ENCODE assay signal across 9 cellular contexts in the genomic region with DNA sequence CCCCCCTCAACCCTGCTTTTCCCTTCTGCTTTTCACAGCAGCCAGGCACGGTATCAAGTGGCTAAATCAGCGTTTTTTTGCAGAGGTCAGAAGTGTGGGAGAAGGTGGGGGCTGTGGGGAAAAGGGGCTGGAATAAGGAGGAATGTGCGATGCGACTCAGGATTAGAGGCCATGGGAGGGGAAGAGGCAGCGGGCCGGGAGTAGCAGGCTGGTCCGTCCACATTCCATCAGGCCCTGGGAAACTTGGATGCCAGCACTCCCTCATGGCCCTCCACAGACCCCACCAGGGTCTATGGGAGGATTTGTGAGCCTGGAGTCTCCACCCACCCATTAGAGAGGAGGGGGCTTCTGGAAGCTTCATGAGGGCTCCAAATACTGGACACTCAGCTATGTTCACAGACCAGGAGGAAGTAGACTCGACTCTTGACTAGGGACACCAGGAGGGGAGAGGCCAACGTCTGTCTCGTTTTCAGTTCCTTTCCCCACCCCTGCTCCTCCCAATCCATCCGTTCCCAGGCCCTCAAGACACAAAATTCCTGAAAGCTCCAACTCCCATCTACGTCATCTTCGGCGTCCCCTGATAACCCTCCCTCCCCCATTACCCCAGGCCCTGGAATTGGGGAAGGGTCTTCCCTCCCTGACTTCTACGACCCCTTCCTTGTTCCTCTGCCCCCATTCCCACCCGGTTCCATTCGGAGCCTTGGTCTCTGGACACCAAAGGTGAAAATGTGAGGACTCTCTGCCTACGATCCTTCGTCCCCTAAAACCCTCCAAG. TPM values are rescaled to one million over a fixed set of nuclear protein-coding genes. Genes with fewer than 3 reads are reported as not detected.
DNase-seq lines count a peak whose midpoint lies in the region; ATAC-seq and TF ChIP-seq lines count a peak whose summit lies in the region.
"Had no signal": no experiment of that assay in that cellular context is flagged by ENCODE, and none has a peak within 500 bp of the region (broad histone marks: within the 10 kb centered on the region; RNA-seq: fewer than 3 reads in every experiment).

No MANE protein-coding gene starts in this region.

- peak; percentile 60 for DNase-seq in MV-4-11 (lab: John Stamatoyannopoulos, UW)
- no peak for DNase-seq in esophagus muscularis mucosa (ENCODE audit: extremely low spot score)
- no peak for DNase-seq in retinal pigment epithelial cell (ENCODE audit: low read depth)
- DNase-seq in SHP77 (lab: John Stamatoyannopoulos, UW) = no peak
- DNase-seq in testis = no peak
- no peak for DNase-seq in NCI-H1694 treated with DMSO at 0.1 percent for 48 hours (lab: John Stamatoyannopoulos, UW)

- H3K4me3 ChIP-seq in GM08714 (ENCODE audit: low read length) = peak overlapping the region; percentile 40; the same call in 1 of the 2 replicates
- H3K4me3 ChIP-seq in esophagus muscularis mucosa = peak overlapping the region; percentile 50 to 66 (median 53)
- peak overlapping the region; percentile 65 for H3K4me3 ChIP-seq in retinal pigment epithelial cell (ENCODE audit: low read length)
- peak overlapping the region in 1 of 2 donors; percentile 48 for H3K4me3 ChIP-seq in testis

- no peaks in the 10 kb centered on the region for H3K9me3 ChIP-seq in esophagus muscularis mucosa
- no peaks in the 10 kb centered on the region for H3K9me3 ChIP-seq in testis

- no peak for TF ChIP-seq EP300 in esophagus muscularis mucosa (IDR thresholded peaks at IDR 0.05)

- H3K4me1 ChIP-seq in esophagus muscularis mucosa (peaks cover 23 to 65% (median 57%) of the 10 kb centered on the region in 4 donors), testis (peaks cover 14% of the 10 kb centered on the region)

- H3K27ac ChIP-seq in esophagus muscularis mucosa (replicated peaks in 1 of 4) = peak overlapping the region; percentile 58 to 79 (median 72)
- no peak overlapping the region for H3K27ac ChIP-seq in testis
- H3K27ac ChIP-seq: neutrophil had no signal

- H3K27me3 ChIP-seq in esophagus muscularis mucosa (peaks cover 0 to 77% (median 36%) of the 10 kb centered on the region in 4 donors), testis (no peaks in the 10 kb centered on the region)

- no peaks in the 10 kb centered on the region for H3K36me3 ChIP-seq in esophagus muscularis mucosa
- no peaks in the 10 kb centered on the region for H3K36me3 ChIP-seq in testis (ENCODE audit: low read depth, missing control alignments)
- H3K36me3 ChIP-seq: neutrophil had no signal

- intact Hi-C loops in esophagus muscularis mucosa (cut with DNase I) = no loop called here
- intact Hi-C loops in testis (cut with DNase I; ENCODE audit: low total_unique reads) = no loop called here

- no peak for ATAC-seq in GM21737 (IDR thresholded peaks at IDR 0.05; ENCODE audit: unreplicated experiment)

- WGBS in esophagus muscularis mucosa = 22% methylated on average over 19 of the region's 19 CpGs
- 7 to 11% methylated on average over 19 of the region's 19 CpGs for whole genome bisulfite sequencing in testis, 2 donors

- TF ChIP-seq CTCF in esophagus muscularis mucosa (IDR thresholded peaks at IDR 0.05) = no peak
- TF ChIP-seq CTCF in retinal pigment epithelial cell (conservative IDR thresholded peaks at IDR 0.05; ENCODE audit: low read depth, low read length) = no peak
- no peak for TF ChIP-seq CTCF in testis (IDR thresholded peaks at IDR 0.05)

- no peak for TF ChIP-seq POLR2A in esophagus muscularis mucosa (IDR thresholded peaks at IDR 0.05; ENCODE audit: low read depth)
- TF ChIP-seq POLR2A in testis (IDR thresholded peaks at IDR 0.05) = no peak

RNA-seq across cellular contexts. Expression of a gene that starts 3.3 kb away (rescaled TPM):
- total RNA-seq in esophagus muscularis mucosa = under 1 TPM; 0.32 to 0.69 (median 0.37) TPM
- 10 to 100 TPM in 1 of 2 donors, 1 to 10 TPM in 1; 6.9 to 16.0 TPM for total RNA-seq in testis
- 7.7 TPM for polyA plus RNA-seq in testis (ENCODE audit: insufficient read depth, low read depth, low replicate concordance)

RNA-seq across cellular contexts. Expression of a gene that starts 33.0 kb away (rescaled TPM):
- 1 to 10 TPM in 2 of 4 donors, under 1 TPM in 2; 0.17 to 3.7 (median 0.81) TPM for total RNA-seq in esophagus muscularis mucosa
- 1 to 10 TPM; 1.3 to 2.0 TPM for total RNA-seq in testis
- polyA plus RNA-seq in testis (ENCODE audit: insufficient read depth, low read depth, low replicate concordance) = 11.5 TPM

RNA-seq across cellular contexts. Expression of a gene that starts 43.8 kb away (rescaled TPM):
- 100 to 1,000 TPM; 123 to 224 (median 191) TPM for total RNA-seq in esophagus muscularis mucosa
- 10 to 100 TPM; 93.8 to 96.6 TPM for total RNA-seq in testis
- polyA plus RNA-seq in testis (ENCODE audit: insufficient read depth, low read depth, low replicate concordance) = 68.0 TPM

RNA-seq across cellular contexts. Expression of a gene that starts 51.7 kb away (rescaled TPM):
- 10 to 100 TPM in 3 of 4 donors, 1 to 10 TPM in 1; 8.8 to 18.0 (median 11.6) TPM for total RNA-seq in esophagus muscularis mucosa
- total RNA-seq in testis = 10 to 100 TPM; 42.2 to 51.7 TPM
- polyA plus RNA-seq in testis (ENCODE audit: insufficient read depth, low read depth, low replicate concordance) = 30.7 TPM

Comparison
In these comparisons a context has a peak if more than half of its experiments do, and no peak if none do; other contexts are left out.
1. H3K27ac ChIP-seq: peak in esophagus muscularis mucosa (4 of 4); none in testis (0 of 2).
2. RNA of a gene that starts 3.3 kb away (total RNA-seq): 6.9 to 16.0 TPM in testis; 0.32 to 0.69 TPM in esophagus muscularis mucosa; every median in the first group is over 4 times any median in the second.